30 cellular contexts compared by ENCODE assay signal in the genomic region with DNA sequence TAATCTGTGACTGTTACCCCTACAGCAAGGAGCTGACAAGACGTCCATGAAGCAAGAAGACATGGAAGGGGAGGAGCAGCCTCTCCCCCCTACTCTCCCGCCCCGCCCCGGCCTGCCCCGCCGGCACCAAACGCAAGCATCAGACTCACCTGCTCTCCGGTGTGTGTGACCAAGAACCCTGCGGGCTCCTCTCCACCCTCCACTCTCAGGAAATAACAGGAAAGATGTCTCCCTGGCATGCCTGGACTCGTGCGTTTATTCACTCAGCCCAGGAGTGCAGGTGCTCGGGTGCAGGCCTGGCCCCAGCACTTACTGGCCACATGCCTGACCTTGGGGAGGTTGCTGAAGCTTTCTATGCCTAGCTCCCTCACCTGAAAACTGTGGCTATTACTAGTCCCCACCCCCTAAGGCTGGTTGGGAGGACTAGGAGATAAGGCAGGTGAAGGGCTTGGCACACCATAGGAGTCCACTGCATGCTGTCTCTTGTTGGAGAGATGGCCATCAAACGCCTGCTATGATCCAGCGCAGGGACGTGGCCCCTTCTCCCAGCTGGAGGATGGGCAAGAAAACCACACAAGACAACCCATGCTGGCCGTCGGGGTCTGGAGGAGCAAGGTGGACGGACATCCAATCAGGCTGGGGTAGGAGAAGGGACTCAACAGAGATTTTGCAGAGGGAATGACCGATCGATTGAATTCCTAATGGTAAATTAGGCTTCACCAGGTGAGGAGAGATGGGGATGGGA. TPM values are rescaled to one million over a fixed set of nuclear protein-coding genes. Genes with fewer than 3 reads are reported as not detected.
DNase-seq lines count a peak whose midpoint lies in the region; ATAC-seq, FAIRE-seq and TF ChIP-seq lines count a peak whose summit lies in the region.
"Had no signal": no experiment of that assay in that cellular context is flagged by ENCODE, and none has a peak within 500 bp of the region (broad histone marks: within the 10 kb centered on the region; RNA-seq: fewer than 3 reads in every experiment).

No MANE protein-coding gene starts in this region.

- no peaks in the 10 kb centered on the region for H3K9me3 ChIP-seq in upper lobe of right lung
- H3K9me3 ChIP-seq: ascending aorta, ovary, right atrium auricular region, thoracic aorta had no signal

- H3K36me3 ChIP-seq in upper lobe of right lung: no peaks in the 10 kb centered on the region
- H3K36me3 ChIP-seq: ascending aorta; BLaER1 treated with 17β-estradiol and CSF1 and Interleukin-3, amounts not matched to agents 10 nM and 100 nM; heart right ventricle; ovary; right atrium auricular region; thoracic aorta; WERI-Rb-1 had no signal

- H3K4me1 ChIP-seq in upper lobe of right lung: no peaks in the 10 kb centered on the region
- H3K4me1 ChIP-seq: ascending aorta, heart right ventricle, right atrium auricular region had no signal

- TF ChIP-seq CTCF in natural killer cell (IDR thresholded peaks at IDR 0.05): no peak
- no peak for TF ChIP-seq CTCF in upper lobe of right lung (IDR thresholded peaks at IDR 0.05)

- no peak for FAIRE-seq in frontal cortex (lab: Jason Lieb, UNC)
- FAIRE-seq: HepG2 had no signal

- no peak overlapping the region for H3K4me3 Mint-ChIP-seq in natural killer cell treated with Interleukin-12 subunit alpha and Interleukin-12 subunit beta and Interleukin-15 and Interleukin-18, amount 100 ng/mL, for 72 hours
- no peak overlapping the region for H3K4me3 Mint-ChIP-seq in natural killer cell
- H3K4me3 Mint-ChIP-seq: activated CD4-positive, alpha-beta T cell treated with anti-CD3 and anti-CD28 coated beads, Interleukin-2, amount 10 ng/mL, durations not matched to agents 7 days and 5 days; activated CD8-positive, alpha-beta memory T cell treated with anti-CD3 and anti-CD28 coated beads, Interleukin-2, amount 10 ng/mL, durations not matched to agents 7 days and 5 days; activated naive CD8-positive, alpha-beta T cell; central memory CD8-positive, alpha-beta T cell; naive thymus-derived CD4-positive, alpha-beta T cell; stimulated activated memory B cell treated with anti-CD40 and anti-IgM and Interleukin-4, amounts not matched to agents 10 μg/mL and 1 μg/mL and 100 μg/mL, for 72 hours; T-helper 2 cell treated with Interferon-gamma antibody and Interleukin-4, amounts not matched to agents 5 μg/mL and 100 μg/mL, for 36 hours had no signal

- DNase-seq in natural killer cell treated with Interleukin-12 subunit alpha and Interleukin-12 subunit beta and Interleukin-15 and Interleukin-18, amount 100 ng/mL, for 72 hours (ENCODE audit: low spot score): peak; percentile 23
- no peak for DNase-seq in natural killer cell
- peak; percentile 14 for DNase-seq in NCI-H345 treated with DMSO at 0.1 percent for 48 hours (lab: John Stamatoyannopoulos, UW; ENCODE audit: unreplicated experiment)
- DNase-seq in left lobe of liver (ENCODE audit: low spot score): peak; percentile 15
- DNase-seq in upper lobe of right lung: peak; percentile 37
- no peak for DNase-seq in T-helper 9 cell
- DNase-seq in HCEC 1CT: no peak
- no peak for DNase-seq in frontal cortex (ENCODE audit: low spot score in 2 of 2)
- DNase-seq: activated CD4-positive, alpha-beta T cell treated with anti-CD3 and anti-CD28 coated beads, Interleukin-2, amount 10 ng/mL, durations not matched to agents 7 days and 5 days; activated CD8-positive, alpha-beta memory T cell treated with anti-CD3 and anti-CD28 coated beads, Interleukin-2, amount 10 ng/mL, durations not matched to agents 7 days and 5 days; Calu3; heart right ventricle; naive thymus-derived CD4-positive, alpha-beta T cell; NCI-H2107; NCI-H526 treated with DMSO at 0.1 percent for 48 hours; ovary; stimulated activated CD4-positive, alpha-beta T cell treated with anti-CD3 and anti-CD28 coated beads, Interleukin-4, amount 100 ng/mL, for 1 hour; WERI-Rb-1 had no signal

- H3K4me1 Mint-ChIP-seq in natural killer cell treated with Interleukin-12 subunit alpha and Interleukin-12 subunit beta and Interleukin-15 and Interleukin-18, amount 100 ng/mL, for 72 hours (ENCODE audit: low read depth in 2 of 2): no peaks in the 10 kb centered on the region
- H3K4me1 Mint-ChIP-seq in natural killer cell: no peaks in the 10 kb centered on the region
- H3K4me1 Mint-ChIP-seq: activated CD4-positive, alpha-beta T cell treated with anti-CD3 and anti-CD28 coated beads, Interleukin-2, amount 10 ng/mL, durations not matched to agents 7 days and 5 days; activated CD8-positive, alpha-beta memory T cell treated with anti-CD3 and anti-CD28 coated beads, Interleukin-2, amount 10 ng/mL, durations not matched to agents 7 days and 5 days; central memory CD8-positive, alpha-beta T cell; naive thymus-derived CD4-positive, alpha-beta T cell; stimulated activated memory B cell treated with anti-CD40 and anti-IgM and Interleukin-4, amounts not matched to agents 10 μg/mL and 1 μg/mL and 100 μg/mL, for 72 hours had no signal

- H3K27ac ChIP-seq in upper lobe of right lung: no peak overlapping the region
- H3K27ac ChIP-seq: ascending aorta; BLaER1 treated with 17β-estradiol and CSF1 and Interleukin-3, amounts not matched to agents 10 nM and 100 nM; heart right ventricle; HL-60; ovary; right atrium auricular region; thoracic aorta; WERI-Rb-1 had no signal

- H3K4me3 ChIP-seq in upper lobe of right lung: no peak overlapping the region
- H3K4me3 ChIP-seq: ascending aorta; BLaER1 treated with 17β-estradiol and CSF1 and Interleukin-3, amounts not matched to agents 10 nM and 100 nM; heart right ventricle; ovary; right atrium auricular region; thoracic aorta had no signal

- peaks cover 0 to 9% of the 10 kb centered on the region in 2 donors for H3K27me3 Mint-ChIP-seq in natural killer cell treated with Interleukin-12 subunit alpha and Interleukin-12 subunit beta and Interleukin-15 and Interleukin-18, amount 100 ng/mL, for 72 hours
- H3K27me3 Mint-ChIP-seq in natural killer cell (ENCODE audit: low read depth in 2 of 2): peaks cover 7 to 8% of the 10 kb centered on the region in 2 donors
- H3K27me3 Mint-ChIP-seq: activated CD4-positive, alpha-beta T cell treated with anti-CD3 and anti-CD28 coated beads, Interleukin-2, amount 10 ng/mL, durations not matched to agents 7 days and 5 days had no signal

- no peaks in the 10 kb centered on the region for H3K9me3 Mint-ChIP-seq in natural killer cell treated with Interleukin-12 subunit alpha and Interleukin-12 subunit beta and Interleukin-15 and Interleukin-18, amount 100 ng/mL, for 72 hours
- no peaks in the 10 kb centered on the region for H3K9me3 Mint-ChIP-seq in natural killer cell
- H3K9me3 Mint-ChIP-seq: activated CD4-positive, alpha-beta T cell treated with anti-CD3 and anti-CD28 coated beads, Interleukin-2, amount 10 ng/mL, durations not matched to agents 7 days and 5 days; central memory CD8-positive, alpha-beta T cell; stimulated activated memory B cell treated with anti-CD40 and anti-IgM and Interleukin-4, amounts not matched to agents 10 μg/mL and 1 μg/mL and 100 μg/mL, for 72 hours; T-helper 2 cell treated with Interferon-gamma antibody and Interleukin-4, amounts not matched to agents 5 μg/mL and 100 μg/mL, for 36 hours had no signal

- H3K27ac Mint-ChIP-seq in natural killer cell treated with Interleukin-12 subunit alpha and Interleukin-12 subunit beta and Interleukin-15 and Interleukin-18, amount 100 ng/mL, for 72 hours: peak overlapping the region in 1 of 2 donors; percentile 6
- H3K27ac Mint-ChIP-seq in natural killer cell: no peak overlapping the region
- H3K27ac Mint-ChIP-seq: activated CD4-positive, alpha-beta T cell treated with anti-CD3 and anti-CD28 coated beads, Interleukin-2, amount 10 ng/mL, durations not matched to agents 7 days and 5 days; activated CD8-positive, alpha-beta memory T cell treated with anti-CD3 and anti-CD28 coated beads, Interleukin-2, amount 10 ng/mL, durations not matched to agents 7 days and 5 days; activated naive CD8-positive, alpha-beta T cell; naive thymus-derived CD4-positive, alpha-beta T cell; stimulated activated memory B cell treated with anti-CD40 and anti-IgM and Interleukin-4, amounts not matched to agents 10 μg/mL and 1 μg/mL and 100 μg/mL, for 72 hours; T-helper 2 cell treated with Interferon-gamma antibody and Interleukin-4, amounts not matched to agents 5 μg/mL and 100 μg/mL, for 36 hours had no signal

- H3K27me3 ChIP-seq in upper lobe of right lung: no peaks in the 10 kb centered on the region
- H3K27me3 ChIP-seq: ascending aorta; BLaER1 treated with 17β-estradiol and CSF1 and Interleukin-3, amounts not matched to agents 10 nM and 100 nM; ovary; right atrium auricular region had no signal

- no peaks in the 10 kb centered on the region for H3K36me3 Mint-ChIP-seq in natural killer cell treated with Interleukin-12 subunit alpha and Interleukin-12 subunit beta and Interleukin-15 and Interleukin-18, amount 100 ng/mL, for 72 hours
- H3K36me3 Mint-ChIP-seq in natural killer cell: no peaks in the 10 kb centered on the region
- H3K36me3 Mint-ChIP-seq: activated CD8-positive, alpha-beta memory T cell treated with anti-CD3 and anti-CD28 coated beads, Interleukin-2, amount 10 ng/mL, durations not matched to agents 7 days and 5 days; activated naive CD8-positive, alpha-beta T cell; stimulated activated memory B cell treated with anti-CD40 and anti-IgM and Interleukin-4, amounts not matched to agents 10 μg/mL and 1 μg/mL and 100 μg/mL, for 72 hours had no signal

- intact Hi-C loops in natural killer cell (cut with micrococcal nuclease): no loop called here
- intact Hi-C loops in upper lobe of right lung (cut with DNase I): no loop called here

- no peak for ATAC-seq in natural killer cell treated with Interleukin-12 subunit alpha and Interleukin-12 subunit beta and Interleukin-15 and Interleukin-18, amount 100 ng/mL, for 72 hours
- ATAC-seq in natural killer cell (no peak), left lobe of liver (no peak), upper lobe of right lung (no peak)
- ATAC-seq: activated CD8-positive, alpha-beta memory T cell treated with anti-CD3 and anti-CD28 coated beads, Interleukin-2, amount 10 ng/mL, durations not matched to agents 7 days and 5 days; heart right ventricle; HepG2; naive thymus-derived CD4-positive, alpha-beta T cell; stimulated activated memory B cell treated with anti-CD40 and anti-IgM and Interleukin-4, amounts not matched to agents 10 μg/mL and 1 μg/mL and 100 μg/mL, for 72 hours had no signal

RNA-seq across cellular contexts. Expression of gene CLDN24, which starts 34.9 kb away (rescaled TPM):
- not detected for total RNA-seq in natural killer cell treated with Interleukin-12 subunit alpha and Interleukin-12 subunit beta and Interleukin-15 and Interleukin-18, amount 100 ng/mL, for 72 hours
- 1 to 10 TPM in 1 of 3 donors, not detected in 2; 1.3 TPM for total RNA-seq in natural killer cell
- total RNA-seq in left lobe of liver: not detected
- total RNA-seq in upper lobe of right lung: not detected
- not detected for total RNA-seq in frontal cortex
- total RNA-seq: activated CD4-positive, alpha-beta T cell treated with anti-CD3 and anti-CD28 coated beads, Interleukin-2, amount 10 ng/mL, durations not matched to agents 7 days and 5 days; activated CD8-positive, alpha-beta memory T cell treated with anti-CD3 and anti-CD28 coated beads, Interleukin-2, amount 10 ng/mL, durations not matched to agents 7 days and 5 days; ascending aorta; Calu3; dermis microvascular lymphatic vessel endothelial cell; heart right ventricle; HepG2; LHCN-M2; naive thymus-derived CD4-positive, alpha-beta T cell; ovary; right atrium auricular region; thoracic aorta had no signal

RNA-seq across cellular contexts. Expression of gene CLDN22, which starts 37.0 kb away (rescaled TPM):
- not detected for total RNA-seq in natural killer cell treated with Interleukin-12 subunit alpha and Interleukin-12 subunit beta and Interleukin-15 and Interleukin-18, amount 100 ng/mL, for 72 hours
- under 1 TPM in 2 of 3 donors, not detected in 1; 0.25 to 0.60 TPM for total RNA-seq in natural killer cell
- total RNA-seq in left lobe of liver: not detected
- not detected for total RNA-seq in upper lobe of right lung
- total RNA-seq in frontal cortex: not detected
- total RNA-seq: activated CD4-positive, alpha-beta T cell treated with anti-CD3 and anti-CD28 coated beads, Interleukin-2, amount 10 ng/mL, durations not matched to agents 7 days and 5 days; activated CD8-positive, alpha-beta memory T cell treated with anti-CD3 and anti-CD28 coated beads, Interleukin-2, amount 10 ng/mL, durations not matched to agents 7 days and 5 days; ascending aorta; Calu3; dermis microvascular lymphatic vessel endothelial cell; heart right ventricle; HepG2; LHCN-M2; naive thymus-derived CD4-positive, alpha-beta T cell; right atrium auricular region; thoracic aorta had no signal

Comparison
In these comparisons a context has a peak if more than half of its experiments do, and no peak if none do; other contexts are left out.
1. DNase-seq: peak in natural killer cell treated with Interleukin-12 subunit alpha and Interleukin-12 subunit beta and Interleukin-15 and Interleukin-18, amount 100 ng/mL, for 72 hours (single experiment), NCI-H345 treated with DMSO at 0.1 percent for 48 hours (single experiment), left lobe of liver (single experiment) and upper lobe of right lung (single experiment); none in natural killer cell (single experiment), T-helper 9 cell (single experiment), HCEC 1CT (single experiment) and frontal cortex (0 of 2).